8 cellular contexts compared by ENCODE assay signal in the genomic region with DNA sequence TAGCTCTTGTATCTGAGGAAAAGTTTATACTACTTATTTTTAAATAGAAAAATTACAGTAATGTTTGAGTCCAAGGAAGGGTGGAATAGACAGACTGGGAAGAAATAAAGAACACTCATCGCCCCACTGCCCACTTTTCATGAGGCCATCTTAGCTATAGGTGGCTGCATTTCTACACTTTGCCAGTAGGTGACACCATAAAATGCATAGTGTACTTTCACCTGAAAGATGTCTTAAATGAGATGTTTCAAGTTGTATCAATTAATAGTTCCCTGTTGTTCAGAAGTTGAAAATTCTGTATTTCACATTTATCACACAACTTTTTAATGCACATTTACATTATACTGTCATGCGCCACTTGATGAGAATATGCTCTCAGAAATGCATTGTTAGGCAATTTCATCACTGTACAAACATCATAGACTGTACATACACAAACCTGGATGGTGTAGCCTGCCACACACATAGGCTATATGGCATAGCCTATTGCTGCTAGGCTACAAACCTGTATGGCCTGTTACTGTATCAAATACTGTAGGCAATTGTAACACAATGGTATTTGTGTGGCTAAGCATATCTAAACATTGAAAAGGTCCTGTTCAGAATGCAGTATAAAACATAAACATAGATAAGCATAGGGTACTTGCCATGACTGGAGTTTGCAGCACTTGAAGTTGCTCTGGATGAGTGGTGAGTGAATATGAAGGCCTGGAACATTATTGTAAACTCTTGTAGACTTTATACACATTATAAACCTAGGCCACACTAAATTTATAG. TPM values are rescaled to one million over a fixed set of nuclear protein-coding genes. Genes with fewer than 3 reads are reported as not detected.
A peak's percentile ranks its signal among the peaks of the same experiment; 100 is the strongest.
DNase-seq lines count a peak whose midpoint lies in the region; ATAC-seq and TF ChIP-seq lines count a peak whose summit lies in the region.

No MANE protein-coding gene starts in this region.

- peak; percentile 52; the same call in 2 of the 3 replicates for ATAC-seq in GM23338
- ATAC-seq in HG03354 (IDR thresholded peaks at IDR 0.05; ENCODE audit: poor library complexity, severe bottlenecking, unreplicated experiment): no peak
- ATAC-seq in GM18498 (IDR thresholded peaks at IDR 0.05; ENCODE audit: unreplicated experiment): no peak

- H3K27ac ChIP-seq in GM23338 (ENCODE audit: low read depth) (no peak overlapping the region), esophagus squamous epithelium (no peak overlapping the region), parathyroid adenoma (no peak overlapping the region)

- H3K9me3 ChIP-seq in esophagus squamous epithelium (no peaks in the 10 kb centered on the region), parathyroid adenoma (ENCODE audit: control insufficient read depth, low read length) (no peaks in the 10 kb centered on the region)

- H3K4me3 Mint-ChIP-seq in GM23338: no peak overlapping the region

- H3K27me3 Mint-ChIP-seq in GM23338 (ENCODE audit: insufficient read depth, low read depth, poor library complexity): no peaks in the 10 kb centered on the region

- no peaks in the 10 kb centered on the region for H3K4me1 Mint-ChIP-seq in GM23338

- 87 to 94% methylated on average over 2 of the region's 2 CpGs for WGBS in esophagus squamous epithelium, 2 donors

- H3K9me2 ChIP-seq in GM23338 (ENCODE audit: insufficient read depth): no peaks in the 10 kb centered on the region

- no peaks in the 10 kb centered on the region for H3F3A ChIP-seq in GM23338 (replicated peaks; ENCODE audit: low read depth)

- TF ChIP-seq CTCF in GM23338 (conservative IDR thresholded peaks at IDR 0.05; ENCODE audit: low read depth in 2 of 2): peak; percentile 70 to 73
- peak in 5 of 6 experiments; percentile 46 to 74 (median 57) for TF ChIP-seq CTCF in esophagus squamous epithelium (IDR thresholded peaks at IDR 0.05)
- peak; percentile 16 for TF ChIP-seq CTCF in parathyroid adenoma (IDR thresholded peaks at IDR 0.05)

- no peaks in the 10 kb centered on the region for H3K79me2 ChIP-seq in GM23338 (replicated peaks; ENCODE audit: insufficient read depth)
- H3K79me2 ChIP-seq in parathyroid adenoma: no peaks in the 10 kb centered on the region

- H3K9ac ChIP-seq in parathyroid adenoma: no peak overlapping the region

- peak; percentile 51 for DNase-seq in D341Med (ENCODE audit: low spot score)
- DNase-seq in GM23338 (ENCODE audit: low spot score): peak; percentile 59
- DNase-seq in OCI-M1 (lab: John Stamatoyannopoulos, UW): peak; percentile 60
- DNase-seq in esophagus squamous epithelium (lab: John Stamatoyannopoulos, UW): no peak
- no peak for DNase-seq in retina

- H3K36me3 ChIP-seq in GM23338 (ENCODE audit: insufficient read depth): no peaks in the 10 kb centered on the region
- no peaks in the 10 kb centered on the region for H3K36me3 ChIP-seq in esophagus squamous epithelium
- no peaks in the 10 kb centered on the region for H3K36me3 ChIP-seq in parathyroid adenoma (ENCODE audit: control insufficient read depth, insufficient read depth, low read length)

- no peak overlapping the region for H3K27ac Mint-ChIP-seq in GM23338

- H3K27me3 ChIP-seq in GM23338 (ENCODE audit: insufficient read depth) (no peaks in the 10 kb centered on the region), esophagus squamous epithelium (no peaks in the 10 kb centered on the region), parathyroid adenoma (ENCODE audit: control insufficient read depth, insufficient read depth, low read length) (no peaks in the 10 kb centered on the region)

- H3K4me2 ChIP-seq in GM23338: no peak overlapping the region
- H3K4me2 ChIP-seq in parathyroid adenoma (ENCODE audit: low read length): no peak overlapping the region

- TF ChIP-seq POLR2A in esophagus squamous epithelium (IDR thresholded peaks at IDR 0.05): no peak

- H3K4me3 ChIP-seq in GM23338 (no peak overlapping the region), esophagus squamous epithelium (no peak overlapping the region), parathyroid adenoma (ENCODE audit: low read depth, low read length) (no peak overlapping the region)

- intact Hi-C loops in esophagus squamous epithelium (cut with DNase I): no loop called here

- no peaks in the 10 kb centered on the region for H4K20me1 ChIP-seq in GM23338 (replicated peaks; ENCODE audit: insufficient read depth)

- H2AFZ ChIP-seq in GM23338 (no peak overlapping the region), parathyroid adenoma (no peak overlapping the region)

- H3K4me1 ChIP-seq in GM23338 (ENCODE audit: insufficient read depth) (no peaks in the 10 kb centered on the region), esophagus squamous epithelium (no peaks in the 10 kb centered on the region), parathyroid adenoma (no peaks in the 10 kb centered on the region)

- H3K9me3 Mint-ChIP-seq in GM23338: no peaks in the 10 kb centered on the region

- H3K36me3 Mint-ChIP-seq in GM23338 (ENCODE audit: low read depth): no peaks in the 10 kb centered on the region; the same call in 2 of the 3 replicates

TF ChIP-seq in GM23338, 12 proteins besides CTCF, POLR2A, EP300 and RAD21 (continues in another document):
- TF ChIP-seq NANOG (IDR thresholded peaks at IDR 0.05; ENCODE audit: borderline replicate concordance) (no peak), CREB1 (CRISPR knock-in tag; IDR thresholded peaks at IDR 0.05; ENCODE audit: low read depth) (no peak), ZNF114 (CRISPR knock-in tag; IDR thresholded peaks at IDR 0.05) (no peak), EZH2 (IDR thresholded peaks at IDR 0.05; ENCODE audit: low read depth, unreplicated experiment) (no peak), EZH2phosphoT487 (IDR thresholded peaks at IDR 0.05; ENCODE audit: unreplicated experiment) (no peak), JUNB (IDR thresholded peaks at IDR 0.05; ENCODE audit: unreplicated experiment) (no peak), STAT1 (IDR thresholded peaks at IDR 0.05; ENCODE audit: unreplicated experiment) (no peak)
- TF ChIP-seq, protein P1, sequence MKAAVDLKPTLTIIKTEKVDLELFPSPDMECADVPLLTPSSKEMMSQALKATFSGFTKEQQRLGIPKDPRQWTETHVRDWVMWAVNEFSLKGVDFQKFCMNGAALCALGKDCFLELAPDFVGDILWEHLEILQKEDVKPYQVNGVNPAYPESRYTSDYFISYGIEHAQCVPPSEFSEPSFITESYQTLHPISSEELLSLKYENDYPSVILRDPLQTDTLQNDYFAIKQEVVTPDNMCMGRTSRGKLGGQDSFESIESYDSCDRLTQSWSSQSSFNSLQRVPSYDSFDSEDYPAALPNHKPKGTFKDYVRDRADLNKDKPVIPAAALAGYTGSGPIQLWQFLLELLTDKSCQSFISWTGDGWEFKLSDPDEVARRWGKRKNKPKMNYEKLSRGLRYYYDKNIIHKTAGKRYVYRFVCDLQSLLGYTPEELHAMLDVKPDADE (IDR thresholded peaks at IDR 0.05): no peak
- TF ChIP-seq, protein P2, sequence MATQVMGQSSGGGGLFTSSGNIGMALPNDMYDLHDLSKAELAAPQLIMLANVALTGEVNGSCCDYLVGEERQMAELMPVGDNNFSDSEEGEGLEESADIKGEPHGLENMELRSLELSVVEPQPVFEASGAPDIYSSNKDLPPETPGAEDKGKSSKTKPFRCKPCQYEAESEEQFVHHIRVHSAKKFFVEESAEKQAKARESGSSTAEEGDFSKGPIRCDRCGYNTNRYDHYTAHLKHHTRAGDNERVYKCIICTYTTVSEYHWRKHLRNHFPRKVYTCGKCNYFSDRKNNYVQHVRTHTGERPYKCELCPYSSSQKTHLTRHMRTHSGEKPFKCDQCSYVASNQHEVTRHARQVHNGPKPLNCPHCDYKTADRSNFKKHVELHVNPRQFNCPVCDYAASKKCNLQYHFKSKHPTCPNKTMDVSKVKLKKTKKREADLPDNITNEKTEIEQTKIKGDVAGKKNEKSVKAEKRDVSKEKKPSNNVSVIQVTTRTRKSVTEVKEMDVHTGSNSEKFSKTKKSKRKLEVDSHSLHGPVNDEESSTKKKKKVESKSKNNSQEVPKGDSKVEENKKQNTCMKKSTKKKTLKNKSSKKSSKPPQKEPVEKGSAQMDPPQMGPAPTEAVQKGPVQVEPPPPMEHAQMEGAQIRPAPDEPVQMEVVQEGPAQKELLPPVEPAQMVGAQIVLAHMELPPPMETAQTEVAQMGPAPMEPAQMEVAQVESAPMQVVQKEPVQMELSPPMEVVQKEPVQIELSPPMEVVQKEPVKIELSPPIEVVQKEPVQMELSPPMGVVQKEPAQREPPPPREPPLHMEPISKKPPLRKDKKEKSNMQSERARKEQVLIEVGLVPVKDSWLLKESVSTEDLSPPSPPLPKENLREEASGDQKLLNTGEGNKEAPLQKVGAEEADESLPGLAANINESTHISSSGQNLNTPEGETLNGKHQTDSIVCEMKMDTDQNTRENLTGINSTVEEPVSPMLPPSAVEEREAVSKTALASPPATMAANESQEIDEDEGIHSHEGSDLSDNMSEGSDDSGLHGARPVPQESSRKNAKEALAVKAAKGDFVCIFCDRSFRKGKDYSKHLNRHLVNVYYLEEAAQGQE (IDR thresholded peaks at IDR 0.05; ENCODE audit: unreplicated experiment): no peak

RNA-seq across cellular contexts. Expression of a gene that starts 27.5 kb away (rescaled TPM):
- total RNA-seq in GM23338 (2014; rRNA removed; shearing (Covaris generic)): not detected in 2 replicates
- 0.64 and 1.1 TPM in 2 replicates for polyA plus RNA-seq in GM23338 (2016; fragmentation: Nextera tagmentation; extraction: Ambion mirVana)
- total RNA-seq in esophagus squamous epithelium: not detected

RNA-seq across cellular contexts. Expression of a gene that starts 50.1 kb away (rescaled TPM):
- total RNA-seq in GM23338 (2014; rRNA removed; shearing (Covaris generic)): 44.6 and 44.8 TPM in 2 replicates
- polyA plus RNA-seq in GM23338 (2016; fragmentation: Nextera tagmentation; extraction: Ambion mirVana): 31.7 and 37.3 TPM in 2 replicates
- 10 to 100 TPM in 2 of 4 donors, 1 to 10 TPM in 2; 6.1 to 13.3 (median 8.7) TPM for total RNA-seq in esophagus squamous epithelium

RNA-seq across cellular contexts. Expression of a gene that starts 50.2 kb away (rescaled TPM):
- 79.4 and 105 TPM in 2 replicates for total RNA-seq in GM23338 (2014; rRNA removed; shearing (Covaris generic))
- polyA plus RNA-seq in GM23338 (2016; fragmentation: Nextera tagmentation; extraction: Ambion mirVana): 63.3 and 68.7 TPM in 2 replicates
- 10 to 100 TPM; 18.1 to 39.1 (median 27.3) TPM for total RNA-seq in esophagus squamous epithelium

Comparison
In these comparisons a context has a peak if more than half of its experiments do, and no peak if none do; other contexts are left out.
1. DNase-seq: peak in D341Med (single experiment), GM23338 (single experiment) and OCI-M1 (single experiment); none in esophagus squamous epithelium (single experiment) and retina (single experiment).
2. CTCF ChIP-seq: peak in every context shown above with its lines; median percentile 72 in GM23338; 57 in esophagus squamous epithelium; 16 in parathyroid adenoma.